8 cellular contexts compared by ENCODE assay signal in the genomic region with DNA sequence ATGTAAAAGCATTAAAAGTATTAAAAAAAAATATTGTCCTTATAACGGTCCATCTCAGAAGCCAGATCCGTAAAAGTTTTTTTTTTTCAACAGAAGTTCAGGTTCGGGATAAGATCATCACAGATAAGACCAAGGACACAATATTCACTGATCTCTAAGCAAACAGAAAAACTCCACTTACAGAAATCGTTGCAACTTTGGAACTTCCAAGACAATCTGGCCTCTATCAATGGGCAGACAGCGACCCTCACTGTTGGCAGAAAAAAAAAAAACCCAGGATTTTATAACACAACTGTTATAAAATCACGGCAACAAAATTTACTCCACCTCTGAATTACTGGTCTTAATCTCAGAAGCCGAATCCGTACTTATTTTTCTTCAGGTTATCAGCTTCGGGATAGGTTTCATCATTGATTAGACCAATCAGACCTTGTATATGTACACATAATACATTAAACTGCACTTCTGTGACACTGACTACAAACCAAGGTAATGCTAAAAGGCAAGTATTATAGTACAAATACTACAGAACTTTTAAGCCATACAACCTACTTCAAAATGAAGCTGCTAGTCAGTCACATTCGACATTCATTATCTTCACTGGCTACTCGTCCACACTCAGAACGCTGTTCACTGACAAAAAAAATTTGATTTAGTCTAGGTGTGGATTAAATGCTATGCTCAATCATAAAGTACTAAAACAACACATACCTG. TPM values are rescaled to one million over a fixed set of nuclear protein-coding genes. Genes with fewer than 3 reads are reported as not detected.
A peak's percentile ranks its signal among the peaks of the same experiment; 100 is the strongest.
DNase-seq lines count a peak whose midpoint lies in the region; ATAC-seq, FAIRE-seq and TF ChIP-seq lines count a peak whose summit lies in the region.

No MANE protein-coding gene starts in this region.

- TF ChIP-seq POLR2A in GM12892 (IDR thresholded peaks at IDR 0.05; ENCODE audit: low read depth, low read length): no peak

- peaks cover 10% of the 10 kb centered on the region for H3K79me1 ChIP-seq in trophoblast cell (ENCODE audit: low read length)

- peak overlapping the region; percentile 66 for H3K4me2 ChIP-seq in trophoblast cell (ENCODE audit: low read length)

- WGBS in trophoblast cell (ENCODE audit: extremely low coverage, insufficient coverage, insufficient read length): no CpG with 5 or more reads among the region's 12 CpGs

- H3K27me3 Mint-ChIP-seq in activated T-cell treated with anti-CD3 and anti-CD28 coated beads, Interleukin-2, amount 50 U/mL, for 72 hours (ENCODE audit: low read depth): no peaks in the 10 kb centered on the region

- peak overlapping the region; percentile 99 for H3K4me3 ChIP-seq in fibroblast of mammary gland (ENCODE audit: control insufficient read depth, low read depth, low read length)
- no peak overlapping the region for H3K4me3 ChIP-seq in trophoblast cell (ENCODE audit: low read depth, low read length)

- no peak overlapping the region for H3K18ac ChIP-seq in trophoblast cell (ENCODE audit: low read length)

- H3K36me3 ChIP-seq in trophoblast cell (ENCODE audit: control insufficient read depth in 1 of 2, insufficient read depth in 2 of 2, low read length in 2 of 2): peaks cover 2% of the 10 kb centered on the region in 2 experiments

- no peaks in the 10 kb centered on the region for H3K9me3 ChIP-seq in trophoblast cell (ENCODE audit: insufficient read depth, low read depth, low read length)

- no peak overlapping the region for H2AFZ ChIP-seq in trophoblast cell (ENCODE audit: insufficient read depth, low read length, poor library complexity)

- no peak overlapping the region for H2AK5ac ChIP-seq in trophoblast cell (ENCODE audit: low read length)

- H3K14ac ChIP-seq in trophoblast cell (ENCODE audit: low read length): no peak overlapping the region

- H4K8ac ChIP-seq in trophoblast cell (ENCODE audit: low read depth, low read length): no peak overlapping the region

- H3K23ac ChIP-seq in trophoblast cell (ENCODE audit: low read length): no peak overlapping the region

- no peak for TF ChIP-seq CTCF in fibroblast of mammary gland (conservative IDR thresholded peaks at IDR 0.05; ENCODE audit: control insufficient read depth, insufficient read depth, low read depth, low read length)

- H3K79me2 ChIP-seq in trophoblast cell (ENCODE audit: control insufficient read depth, insufficient read depth, low read length, poor library complexity): peaks cover 11% of the 10 kb centered on the region

- no peak overlapping the region for H3K27ac ChIP-seq in trophoblast cell (ENCODE audit: low read depth, low read length)

- peaks cover 32 to 47% of the 10 kb centered on the region in 2 donors for H3K36me3 Mint-ChIP-seq in activated T-cell treated with anti-CD3 and anti-CD28 coated beads, Interleukin-2, amount 50 U/mL, for 72 hours (ENCODE audit: insufficient read depth in 2 of 2)

- H2BK12ac ChIP-seq in trophoblast cell (ENCODE audit: low read length): no peak overlapping the region

- H3K4me1 Mint-ChIP-seq in activated T-cell treated with anti-CD3 and anti-CD28 coated beads, Interleukin-2, amount 50 U/mL, for 72 hours (ENCODE audit: low read depth): peaks cover 59% of the 10 kb centered on the region

- ATAC-seq in activated T-cell treated with anti-CD3 and anti-CD28 coated beads, Interleukin-2, amount 50 U/mL, for 72 hours (replicated peaks in 1 of 2): no peak

- H4K12ac ChIP-seq in trophoblast cell (ENCODE audit: low read depth, low read length): no peak overlapping the region

- H2BK5ac ChIP-seq in trophoblast cell (ENCODE audit: low read depth, low read length, poor library complexity): no peak overlapping the region

- peak overlapping the region; percentile 84 for H3K4ac ChIP-seq in trophoblast cell (ENCODE audit: low read depth, low read length)

- no peaks in the 10 kb centered on the region for H3K27me3 ChIP-seq in trophoblast cell (ENCODE audit: insufficient read depth, low read length)

- peak overlapping the region; percentile 99 to 100 for H3K4me3 Mint-ChIP-seq in activated T-cell treated with anti-CD3 and anti-CD28 coated beads, Interleukin-2, amount 50 U/mL, for 72 hours

- peak overlapping the region; percentile 99 for H3K27ac Mint-ChIP-seq in activated T-cell treated with anti-CD3 and anti-CD28 coated beads, Interleukin-2, amount 50 U/mL, for 72 hours

- H3K9ac ChIP-seq in trophoblast cell (ENCODE audit: low read length): peak overlapping the region; percentile 60

- H4K91ac ChIP-seq in trophoblast cell (ENCODE audit: low read depth, low read length): no peak overlapping the region

- FAIRE-seq in HTR-8/SVneo (lab: Jason Lieb, UNC) (no peak), GM12892 (lab: Jason Lieb, UNC) (no peak)

- no peak overlapping the region for H2BK120ac ChIP-seq in trophoblast cell (ENCODE audit: insufficient read depth, low read length, poor library complexity)

- no peaks in the 10 kb centered on the region for H3K9me3 Mint-ChIP-seq in activated T-cell treated with anti-CD3 and anti-CD28 coated beads, Interleukin-2, amount 50 U/mL, for 72 hours

- DNase-seq in activated T-cell treated with anti-CD3 and anti-CD28 coated beads, Interleukin-2, amount 50 U/mL, for 72 hours: no peak
- no peak for DNase-seq in activated T-cell treated with anti-CD3 and anti-CD28 coated beads, Interleukin-2, amount 50 U/mL, for 48 hours
- DNase-seq in SK-N-DZ (ENCODE audit: low spot score) (peak; percentile 26), fibroblast of mammary gland (ENCODE audit: low read depth) (peak; percentile 24), trophoblast cell (peak in 1 of 2 donors; percentile 45), putamen (ENCODE audit: low spot score) (no peak), HTR-8/SVneo (ENCODE audit: insufficient read length, low spot score) (no peak), GM12892 (ENCODE audit: insufficient read length) (no peak)

- peaks cover 0 to 5% of the 10 kb centered on the region in 2 experiments for H3K4me1 ChIP-seq in trophoblast cell (ENCODE audit: control insufficient read depth in 1 of 2, insufficient read depth in 2 of 2, low read length in 2 of 2)

RNA-seq across cellular contexts. Expression of gene SYNCRIP, which starts 34.7 kb away (rescaled TPM):
- total RNA-seq in activated T-cell treated with anti-CD3 and anti-CD28 coated beads, Interleukin-2, amount 50 U/mL, for 72 hours: 10 to 100 TPM; 75.9 to 90.2 TPM
- 67.6 and 71.9 TPM in 2 replicates for polyA plus RNA-seq in SK-N-DZ (2014; cell fraction: cytosol; rRNA removed)
- polyA plus RNA-seq in SK-N-DZ (2014; cell fraction: nucleus; rRNA removed): 44.0 and 52.0 TPM in 2 replicates
- polyA plus RNA-seq in trophoblast cell (2013): 118 and 119 TPM in 2 replicates
- 95.0 TPM for polyA plus RNA-seq in GM12892 (2012; ENCODE audit: missing spikeins)

Comparison
In these comparisons a context has a peak if more than half of its experiments do, and no peak if none do; other contexts are left out.
1. DNase-seq: peak in SK-N-DZ (single experiment) and fibroblast of mammary gland (single experiment); none in activated T-cell treated with anti-CD3 and anti-CD28 coated beads, Interleukin-2, amount 50 U/mL, for 72 hours (0 of 2), activated T-cell treated with anti-CD3 and anti-CD28 coated beads, Interleukin-2, amount 50 U/mL, for 48 hours (0 of 2), putamen (single experiment), HTR-8/SVneo (single experiment) and GM12892 (single experiment).